1 cellular context compared by ENCODE assay signal in genomic region chr21:34020005-34020847, GRCh38.
TF ChIP-seq lines count a peak whose summit lies in the region.

No MANE protein-coding gene starts in this region.

TF ChIP-seq in GM12878, 131 proteins besides CTCF, POLR2A, EP300 and RAD21 (continued from another document and continues in another):
- TF ChIP-seq ZBTB40 (IDR thresholded peaks at IDR 0.05; ENCODE audit: borderline replicate concordance), result no peak
- TF ChIP-seq IRF3 (IDR thresholded peaks at IDR 0.05), result no peak
- no peak for TF ChIP-seq BCLAF1 (IDR thresholded peaks at IDR 0.05)
- TF ChIP-seq ZZZ3 (IDR thresholded peaks at IDR 0.05; ENCODE audit: control insufficient read depth, insufficient read length, low read depth), result no peak
- TF ChIP-seq ELK1 (IDR thresholded peaks at IDR 0.05; ENCODE audit: low read depth, low read length), result 0 out of 2 replicates have a peak, but pooled peaks have one; percentile 21
- TF ChIP-seq RUNX3 (IDR thresholded peaks at IDR 0.05; ENCODE audit: low read length), result peak; percentile 79
- TF ChIP-seq ATF2 (IDR thresholded peaks at IDR 0.05; ENCODE audit: low read length), result peak; percentile 82
- no peak for TF ChIP-seq FOS (IDR thresholded peaks at IDR 0.05; ENCODE audit: borderline replicate concordance, extremely low read depth, insufficient read length)
- no peak for TF ChIP-seq E2F8 (IDR thresholded peaks at IDR 0.05; ENCODE audit: low read depth, partially characterized antibody)
- 0 out of 2 replicates have a peak, but pooled peaks have one; percentile 14 for TF ChIP-seq ZNF384 (IDR thresholded peaks at IDR 0.05; ENCODE audit: borderline replicate concordance, low read depth, low read length)
- peak; percentile 75 for TF ChIP-seq SPI1 (IDR thresholded peaks at IDR 0.05; ENCODE audit: borderline replicate concordance, insufficient read depth, low read depth, low read length)
- peak; percentile 14; the same call in 1 of the 2 replicates for TF ChIP-seq ATF7 (IDR thresholded peaks at IDR 0.05; ENCODE audit: low read depth)
- no peak for TF ChIP-seq RFX5 (IDR thresholded peaks at IDR 0.05; ENCODE audit: low read depth, low read length)
- peak; percentile 13 to 47; a peak in 2 of 4 replicates for TF ChIP-seq BHLHE40 (IDR thresholded peaks at IDR 0.05; ENCODE audit: borderline replicate concordance in 1 of 2, low read depth in 2 of 2, low read length in 1 of 2)
- TF ChIP-seq HDAC6 (IDR thresholded peaks at IDR 0.05; ENCODE audit: unreplicated experiment), result no peak
- peak; percentile 93 for TF ChIP-seq CUX1 (IDR thresholded peaks at IDR 0.05; ENCODE audit: insufficient replicate concordance, low read depth, low read length)
- TF ChIP-seq JUND (IDR thresholded peaks at IDR 0.05; ENCODE audit: low read depth, low read length), result no peak
- peak; percentile 99 for TF ChIP-seq MEF2B (IDR thresholded peaks at IDR 0.05; ENCODE audit: partially characterized antibody, poor library complexity, severe bottlenecking)
- no peak; the same call in 1 of the 2 replicates for TF ChIP-seq PML (IDR thresholded peaks at IDR 0.05; ENCODE audit: low read length)
- peak; percentile 82 for TF ChIP-seq DPF2 (IDR thresholded peaks at IDR 0.05)
- no peak for TF ChIP-seq E2F4 (IDR thresholded peaks at IDR 0.05; ENCODE audit: low read depth, low read length)
- TF ChIP-seq MTA2 (IDR thresholded peaks at IDR 0.05; ENCODE audit: low read depth), result peak; percentile 48; the same call in 1 of the 2 replicates
- no peak for TF ChIP-seq BRCA1 (IDR thresholded peaks at IDR 0.05; ENCODE audit: low read depth, low read length)
- TF ChIP-seq RELB (IDR thresholded peaks at IDR 0.05; ENCODE audit: low read depth), result peak; percentile 57; the same call in 1 of the 2 replicates
